In genomic region chr12:55736780-55737580, GRCh38 we compare ENCODE assay signal across 8 cellular contexts. TPM values are rescaled to one million over a fixed set of nuclear protein-coding genes. Genes with fewer than 3 reads are reported as not detected.
DNase-seq lines count a peak whose midpoint lies in the region; ATAC-seq, FAIRE-seq and TF ChIP-seq lines count a peak whose summit lies in the region.

No MANE protein-coding gene starts in this region.

- intact Hi-C loops in left ventricle myocardium superior (cut with micrococcal nuclease) (no loop called here), posterior cingulate gyrus (cut with DNase I) (loop anchor here (2.0 kb wide), 1 partner anchor 78 kb away; no protein-coding TSS in a partner anchor)

- POLR2A ChIA-PET in AG04449 (lab: Yijun Ruan, JAX) = interaction anchor here (0.7 to 1.0 kb wide), 2 partner anchors 12 to 81 kb away, joined by 3 read pairs; partner anchors contain the start of genes ORMDL2 and SARNP

- H3K4me3 ChIP-seq in AG04449 (ENCODE audit: low read depth, low read length) (no peak overlapping the region), adipocyte (ENCODE audit: low read length) (no peak overlapping the region)

- peak overlapping the region; percentile 89 for H3K9ac ChIP-seq in adipocyte (ENCODE audit: low read length)

- peaks cover 21% of the 10 kb centered on the region for H3K4me1 ChIP-seq in adipocyte (ENCODE audit: control insufficient read depth, insufficient read depth, low read length)

- H3K27me3 ChIP-seq in adipocyte (replicated peaks; ENCODE audit: control insufficient read depth, insufficient read depth, low read length) = no peaks in the 10 kb centered on the region

- H3K36me3 ChIP-seq in adipocyte (ENCODE audit: control insufficient read depth, insufficient read depth, low read length, severe bottlenecking) = no peaks in the 10 kb centered on the region

- H3K9me3 ChIP-seq in adipocyte (ENCODE audit: control insufficient read depth, low read length) = no peaks in the 10 kb centered on the region

- FAIRE-seq in RCC 7860 (lab: Jason Lieb, UNC) = no peak

- CTCF ChIA-PET in AG04449 (lab: Yijun Ruan, JAX) = interaction anchor here (0.7 to 7.8 kb wide), 44 partner anchors 8 to 549 kb away, joined by 3 to 193 read pairs (median 10); partner anchors contain the start of genes CD63, ORMDL2, PYM1 and RAB5B

- DNase-seq in AG04449 (ENCODE audit: low read depth, low spot score) = no peak
- peak; percentile 77 for DNase-seq in LHCN-M2 (ENCODE audit: low read depth)
- peak; percentile 55 for DNase-seq in RCC 7860 (ENCODE audit: low spot score)
- peak; percentile 70 for DNase-seq in adipocyte (ENCODE audit: low read depth)
- DNase-seq in left ventricle myocardium superior = peak; percentile 73
- peak in 8 of 10 donors; percentile 65 to 94 (median 70) for DNase-seq in posterior cingulate gyrus
- no peak for DNase-seq in cerebellum (ENCODE audit: low spot score)

- ATAC-seq in GM18498 (IDR thresholded peaks at IDR 0.05; ENCODE audit: unreplicated experiment) = peak; percentile 52
- peak; percentile 70 for ATAC-seq in left ventricle myocardium superior

- peak; percentile 88 for TF ChIP-seq CTCF in AG04449 (IDR thresholded peaks at IDR 0.05; ENCODE audit: insufficient read depth, low read length, missing control alignments)

RNA-seq across cellular contexts. Expression of gene GDF11, which starts 5.9 kb away (rescaled TPM):
- total RNA-seq in LHCN-M2 (2014; rRNA removed) (10.0 and 17.3 TPM in 2 replicates), left ventricle myocardium superior (8.9 TPM), cerebellum (11.8 TPM)
- polyA plus RNA-seq in LHCN-M2 (2012) = 21.0 TPM

RNA-seq across cellular contexts. Expression of gene CD63, which starts 8.2 kb away (rescaled TPM):
- total RNA-seq in LHCN-M2 (2014; rRNA removed) (2,065 and 2,281 TPM in 2 replicates), left ventricle myocardium superior (733 TPM), cerebellum (135 TPM)
- polyA plus RNA-seq in LHCN-M2 (2012) = 3,617 TPM

RNA-seq across cellular contexts. Expression of gene RDH5, which starts 16.8 kb away (rescaled TPM):
- total RNA-seq in LHCN-M2 (2014; rRNA removed) (147 and 216 TPM in 2 replicates), left ventricle myocardium superior (13.5 TPM), cerebellum (8.6 TPM)
- 29.0 TPM for polyA plus RNA-seq in LHCN-M2 (2012)

RNA-seq across cellular contexts. Expression of gene BLOC1S1, which starts 21.1 kb away (rescaled TPM):
- total RNA-seq in LHCN-M2 (2014; rRNA removed) (118 and 135 TPM in 2 replicates), left ventricle myocardium superior (124 TPM), cerebellum (16.0 TPM)
- polyA plus RNA-seq in LHCN-M2 (2012) = 374 TPM

RNA-seq across cellular contexts. Expression of gene ITGA7, which starts 29.3 kb away (rescaled TPM):
- 135 and 217 TPM in 2 replicates for total RNA-seq in LHCN-M2 (2014; rRNA removed)
- polyA plus RNA-seq in LHCN-M2 (2012) = 67.9 TPM
- 488 TPM for total RNA-seq in left ventricle myocardium superior
- 32.1 TPM for total RNA-seq in cerebellum

Comparison
In these comparisons a context has a peak if more than half of its experiments do, and no peak if none do; other contexts are left out.
1. DNase-seq: peak in LHCN-M2 (single experiment), RCC 7860 (single experiment), adipocyte (single experiment), left ventricle myocardium superior (single experiment) and posterior cingulate gyrus (8 of 10); none in AG04449 (single experiment) and cerebellum (single experiment).
2. RNA of gene RDH5, which starts 16.8 kb away (total RNA-seq): 147 to 216 TPM in LHCN-M2; 13.5 TPM in left ventricle myocardium superior (single experiment) and 8.6 TPM in cerebellum (single experiment); every median in the first group is over 10 times any median in the second.